Comparison of ENCODE assay signal across 1 cellular context in genomic region chr9:70420267-70421019, GRCh38.
TF ChIP-seq lines count a peak whose summit lies in the region.

No MANE protein-coding gene starts in this region.

TF ChIP-seq in SK-N-SH, 30 proteins besides CTCF, POLR2A, EP300 and RAD21 (continued from another document):
- TF ChIP-seq FOSL2 (IDR thresholded peaks at IDR 0.05; ENCODE audit: borderline replicate concordance, low read depth), result 0 out of 2 replicates have a peak, but pooled peaks have one; percentile 3
- TF ChIP-seq RXRA (IDR thresholded peaks at IDR 0.05; ENCODE audit: borderline replicate concordance, low read depth), result no peak; the same call in 1 of the 2 replicates
- TF ChIP-seq SMC3 (IDR thresholded peaks at IDR 0.05; ENCODE audit: low read depth, low read length), result no peak
- no peak for TF ChIP-seq NFIC (IDR thresholded peaks at IDR 0.05; ENCODE audit: borderline replicate concordance)
- TF ChIP-seq TAF1 (IDR thresholded peaks at IDR 0.05; ENCODE audit: borderline replicate concordance, low read depth, low read length), result peak; percentile 74
- TF ChIP-seq RFX5 (IDR thresholded peaks at IDR 0.05; ENCODE audit: low read length), result no peak
- no peak for TF ChIP-seq RCOR1 (IDR thresholded peaks at IDR 0.05; ENCODE audit: low read length)
- TF ChIP-seq MXI1 (IDR thresholded peaks at IDR 0.05; ENCODE audit: low read depth, low read length), result no peak; the same call in 1 of the 2 replicates
- TF ChIP-seq POLR2AphosphoS5 (IDR thresholded peaks at IDR 0.05; ENCODE audit: low read depth, low read length), result peak; percentile 90
- TF ChIP-seq MEF2A (IDR thresholded peaks at IDR 0.05; ENCODE audit: borderline replicate concordance, low read depth), result no peak
- no peak for TF ChIP-seq ELF1 (IDR thresholded peaks at IDR 0.05)
- no peak; the same call in 1 of the 2 replicates for TF ChIP-seq ZBTB33 (IDR thresholded peaks at IDR 0.05; ENCODE audit: borderline replicate concordance, low read depth)
- peak; percentile 24; the same call in 1 of the 2 replicates for TF ChIP-seq TCF12 (IDR thresholded peaks at IDR 0.05)
